Comparison of ENCODE assay signal across 18 cellular contexts in the genomic region with DNA sequence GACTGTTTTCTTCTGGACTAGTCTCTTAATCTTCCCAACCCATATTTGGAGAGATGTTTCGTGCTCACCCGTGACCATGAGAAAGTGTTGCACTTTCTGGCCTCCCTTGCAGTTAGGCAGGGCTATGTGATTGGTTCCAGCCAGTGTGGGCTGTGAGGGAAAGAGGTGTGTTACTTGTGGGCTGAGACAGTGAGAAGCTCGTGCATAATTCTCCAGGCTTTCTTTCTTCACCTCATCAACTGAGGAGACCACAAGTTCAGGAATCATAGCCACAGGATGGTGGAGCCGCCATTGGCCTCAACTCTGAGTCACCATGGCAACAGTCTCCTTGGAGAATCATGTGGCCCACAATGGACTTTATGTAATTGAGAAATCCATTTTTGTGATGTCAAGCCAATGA. TPM values are rescaled to one million over a fixed set of nuclear protein-coding genes. Genes with fewer than 3 reads are reported as not detected.
DNase-seq lines count a peak whose midpoint lies in the region; ATAC-seq and TF ChIP-seq lines count a peak whose summit lies in the region.
"Had no signal": no experiment of that assay in that cellular context is flagged by ENCODE, and none has a peak within 500 bp of the region (broad histone marks: within the 10 kb centered on the region; RNA-seq: fewer than 3 reads in every experiment).

No MANE protein-coding gene starts in this region.

- no peak overlapping the region for H3K27ac ChIP-seq in upper lobe of left lung
- H3K27ac ChIP-seq: BLaER1 treated with 17β-estradiol and CSF1 and Interleukin-3, amounts not matched to agents 10 nM and 100 nM; SK-N-MC had no signal

- H3K9me3 ChIP-seq in upper lobe of left lung: no peaks in the 10 kb centered on the region
- H3K9me3 ChIP-seq: heart left ventricle had no signal

- no peaks in the 10 kb centered on the region for H3K36me3 Mint-ChIP-seq in activated T-helper 2 cell treated with anti-CD3 and anti-CD28 coated beads, Interferon-gamma antibody, Interleukin-2, Interleukin-4, amounts not matched to agents 10 μg/mL and 5 μg/mL and 100 μg/mL, durations not matched to agents 14 hours and 24 hours and 36 hours (ENCODE audit: low read depth)
- H3K36me3 Mint-ChIP-seq: stimulated activated naive B cell treated with anti-CD40 and anti-IgM and Interleukin-4, amounts not matched to agents 10 μg/mL and 1 μg/mL and 100 μg/mL, for 72 hours had no signal

- H3K4me3 Mint-ChIP-seq in activated T-helper 2 cell treated with anti-CD3 and anti-CD28 coated beads, Interferon-gamma antibody, Interleukin-2, Interleukin-4, amounts not matched to agents 10 μg/mL and 5 μg/mL and 100 μg/mL, durations not matched to agents 14 hours and 24 hours and 36 hours (ENCODE audit: low read depth): no peak overlapping the region
- H3K4me3 Mint-ChIP-seq: nephron; stimulated activated naive B cell treated with anti-CD40 and anti-IgM and Interleukin-4, amounts not matched to agents 10 μg/mL and 1 μg/mL and 100 μg/mL, for 72 hours had no signal

- no peaks in the 10 kb centered on the region for H3K36me3 ChIP-seq in upper lobe of left lung
- H3K36me3 ChIP-seq: BLaER1 treated with 17β-estradiol and CSF1 and Interleukin-3, amounts not matched to agents 10 nM and 100 nM; heart left ventricle had no signal

- no peak for TF ChIP-seq CTCF in upper lobe of left lung (IDR thresholded peaks at IDR 0.05)

- no peaks in the 10 kb centered on the region for H3K4me1 ChIP-seq in upper lobe of left lung

- no peak overlapping the region for H3K4me3 ChIP-seq in upper lobe of left lung
- H3K4me3 ChIP-seq: BLaER1 treated with 17β-estradiol and CSF1 and Interleukin-3, amounts not matched to agents 10 nM and 100 nM; heart left ventricle; SK-N-MC had no signal

- H3K9me3 Mint-ChIP-seq in activated T-helper 2 cell treated with anti-CD3 and anti-CD28 coated beads, Interferon-gamma antibody, Interleukin-2, Interleukin-4, amounts not matched to agents 10 μg/mL and 5 μg/mL and 100 μg/mL, durations not matched to agents 14 hours and 24 hours and 36 hours: no peaks in the 10 kb centered on the region
- H3K9me3 Mint-ChIP-seq: nephron; stimulated activated naive B cell treated with anti-CD40 and anti-IgM and Interleukin-4, amounts not matched to agents 10 μg/mL and 1 μg/mL and 100 μg/mL, for 72 hours had no signal

- peaks cover 30% of the 10 kb centered on the region for H3K4me1 Mint-ChIP-seq in activated T-helper 2 cell treated with anti-CD3 and anti-CD28 coated beads, Interferon-gamma antibody, Interleukin-2, Interleukin-4, amounts not matched to agents 10 μg/mL and 5 μg/mL and 100 μg/mL, durations not matched to agents 14 hours and 24 hours and 36 hours (ENCODE audit: low read depth)
- H3K4me1 Mint-ChIP-seq: nephron had no signal

- no peaks in the 10 kb centered on the region for H3K27me3 ChIP-seq in upper lobe of left lung
- H3K27me3 ChIP-seq: BLaER1 treated with 17β-estradiol and CSF1 and Interleukin-3, amounts not matched to agents 10 nM and 100 nM; heart left ventricle had no signal

- WGBS in upper lobe of left lung, 2 donors: 70 to 81% methylated on average over 3 to 4 of the region's 4 CpGs

- DNase-seq in AG20443 (ENCODE audit: low spot score) (peak; percentile 71), GM03348 (ENCODE audit: low spot score) (peak; percentile 67), foreskin melanocyte (peak; percentile 62), T-helper 9 cell (no peak), upper lobe of left lung (no peak)
- no peak for DNase-seq in activated T-helper 2 cell treated with anti-CD3 and anti-CD28 coated beads, Interferon-gamma antibody, Interleukin-2, Interleukin-4, amounts not matched to agents 10 μg/mL and 5 μg/mL and 100 μg/mL, durations not matched to agents 14 hours and 24 hours and 36 hours (ENCODE audit: low spot score)
- DNase-seq: activated gamma-delta T cell; caudate nucleus; EL; NCI-H187; NK-92 treated with Interleukin-12 subunit alpha and Interleukin-12 subunit beta, amount 100 ng/mL, for 24 hours; stimulated activated naive B cell treated with anti-CD40 and anti-IgM and Interleukin-4, amounts not matched to agents 10 μg/mL and 1 μg/mL and 100 μg/mL, for 72 hours had no signal

- intact Hi-C loops in activated T-helper 2 cell treated with anti-CD3 and anti-CD28 coated beads, Interferon-gamma antibody, Interleukin-2, Interleukin-4, amounts not matched to agents 10 μg/mL and 5 μg/mL and 100 μg/mL, durations not matched to agents 14 hours and 24 hours and 36 hours (cut with micrococcal nuclease): no loop called here

- peak overlapping the region; percentile 31 for H3K27ac Mint-ChIP-seq in activated T-helper 2 cell treated with anti-CD3 and anti-CD28 coated beads, Interferon-gamma antibody, Interleukin-2, Interleukin-4, amounts not matched to agents 10 μg/mL and 5 μg/mL and 100 μg/mL, durations not matched to agents 14 hours and 24 hours and 36 hours
- H3K27ac Mint-ChIP-seq: nephron; stimulated activated naive B cell treated with anti-CD40 and anti-IgM and Interleukin-4, amounts not matched to agents 10 μg/mL and 1 μg/mL and 100 μg/mL, for 72 hours had no signal

- TF ChIP-seq EP300 in upper lobe of left lung (IDR thresholded peaks at IDR 0.05): no peak

- ATAC-seq in upper lobe of left lung (ENCODE audit: low FRiP score in 2 of 2): no peak
- ATAC-seq in GM19397 (IDR thresholded peaks at IDR 0.05; ENCODE audit: unreplicated experiment): no peak
- no peak for ATAC-seq in esophagus mucosa
- ATAC-seq: stimulated activated naive B cell treated with anti-CD40 and anti-IgM and Interleukin-4, amounts not matched to agents 10 μg/mL and 1 μg/mL and 100 μg/mL, for 72 hours had no signal

- TF ChIP-seq POLR2A in upper lobe of left lung (IDR thresholded peaks at IDR 0.05): no peak

- H3K27me3 Mint-ChIP-seq in activated T-helper 2 cell treated with anti-CD3 and anti-CD28 coated beads, Interferon-gamma antibody, Interleukin-2, Interleukin-4, amounts not matched to agents 10 μg/mL and 5 μg/mL and 100 μg/mL, durations not matched to agents 14 hours and 24 hours and 36 hours (ENCODE audit: low read depth): no peaks in the 10 kb centered on the region
- H3K27me3 Mint-ChIP-seq: stimulated activated naive B cell treated with anti-CD40 and anti-IgM and Interleukin-4, amounts not matched to agents 10 μg/mL and 1 μg/mL and 100 μg/mL, for 72 hours had no signal

RNA-seq across cellular contexts. Expression of a gene that starts 57.5 kb away (rescaled TPM):
- 20.9 and 22.8 TPM in 2 replicates for total RNA-seq in activated T-helper 2 cell treated with anti-CD3 and anti-CD28 coated beads, Interferon-gamma antibody, Interleukin-2, Interleukin-4, amounts not matched to agents 10 μg/mL and 5 μg/mL and 100 μg/mL, durations not matched to agents 14 hours and 24 hours and 36 hours
- total RNA-seq in upper lobe of left lung (10 to 100 TPM; 23.1 to 69.9 (median 34.2) TPM), esophagus mucosa (20.1 TPM)

Comparison
In these comparisons a context has a peak if more than half of its experiments do, and no peak if none do; other contexts are left out.
1. DNase-seq: peak in AG20443 (single experiment), GM03348 (single experiment) and foreskin melanocyte (single experiment); none in activated T-helper 2 cell treated with anti-CD3 and anti-CD28 coated beads, Interferon-gamma antibody, Interleukin-2, Interleukin-4, amounts not matched to agents 10 μg/mL and 5 μg/mL and 100 μg/mL, durations not matched to agents 14 hours and 24 hours and 36 hours (single experiment), T-helper 9 cell (single experiment) and upper lobe of left lung (0 of 2).